In the genomic region with DNA sequence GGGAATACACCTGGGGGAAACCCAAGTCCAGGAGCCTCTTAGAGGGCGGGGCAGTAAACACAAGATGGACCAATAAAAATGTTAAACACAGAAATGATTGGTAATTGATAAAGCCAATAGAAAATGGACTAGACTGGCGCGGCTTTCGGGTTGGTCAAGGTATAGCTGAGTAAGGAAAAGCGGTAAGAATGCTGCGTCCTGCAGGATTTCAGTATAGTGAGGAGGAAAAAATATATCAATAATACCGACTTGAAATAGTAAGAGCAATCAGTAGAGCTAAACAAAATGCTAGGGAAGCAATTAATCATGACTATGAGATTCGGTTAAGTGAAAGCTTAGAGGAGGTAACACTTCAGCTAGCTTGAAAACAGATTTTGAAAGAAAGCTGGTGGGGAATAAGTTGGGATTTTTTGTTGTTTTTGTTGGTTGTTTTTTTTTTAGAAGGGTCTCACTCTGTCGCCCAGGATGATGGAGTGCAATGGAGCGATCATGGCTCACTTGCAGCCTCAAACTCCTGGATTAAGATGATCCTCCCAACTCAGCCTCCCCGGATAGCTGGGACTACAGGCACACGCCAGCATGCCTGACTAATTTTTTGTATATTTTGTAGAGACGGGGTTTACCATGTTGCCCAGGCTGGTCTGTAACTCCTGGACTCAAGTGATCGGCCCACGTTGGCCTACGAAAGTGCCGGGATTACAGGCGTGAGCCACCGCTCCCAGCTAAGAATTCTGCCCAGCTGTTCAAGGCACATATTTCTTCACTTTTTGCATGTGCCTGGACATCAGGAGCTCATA, we compare ENCODE assay signal across 9 cellular contexts. TPM values are rescaled to one million over a fixed set of nuclear protein-coding genes. Genes with fewer than 3 reads are reported as not detected.
DNase-seq lines count a peak whose midpoint lies in the region; ATAC-seq and TF ChIP-seq lines count a peak whose summit lies in the region.
"Had no signal": no experiment of that assay in that cellular context is flagged by ENCODE, and none has a peak within 500 bp of the region (broad histone marks: within the 10 kb centered on the region; RNA-seq: fewer than 3 reads in every experiment).

No MANE protein-coding gene starts in this region.

- H3F3A ChIP-seq in OCI-LY1 (ENCODE audit: insufficient read depth, low read length), result 0 out of 2 replicates have a peak, but pooled peaks cover 3% of the 10 kb centered on the region

- H3K36me3 ChIP-seq in OCI-LY1 (ENCODE audit: insufficient read depth, low read length), result no peaks in the 10 kb centered on the region
- H3K36me3 ChIP-seq in fibroblast of lung (ENCODE audit: control insufficient read depth, insufficient read depth, low read length), result no peaks in the 10 kb centered on the region
- H3K36me3 ChIP-seq in psoas muscle (ENCODE audit: insufficient read depth in 1 of 2, low read depth in 1 of 2), result no peaks in the 10 kb centered on the region

- 46 to 56% (median 52%) methylated on average over 19 of the region's 19 CpGs for whole genome bisulfite sequencing in psoas muscle, 3 donors

- no peak for TF ChIP-seq CTCF in C4-2B (conservative IDR thresholded peaks at IDR 0.05)
- no peak for TF ChIP-seq CTCF in OCI-LY1 (IDR thresholded peaks at IDR 0.05; ENCODE audit: low read length)
- no peak for TF ChIP-seq CTCF in fibroblast of lung (conservative IDR thresholded peaks at IDR 0.05 in 1 of 2, IDR thresholded peaks at IDR 0.05 in 1 of 2; ENCODE audit: low read depth in 1 of 2, low read length in 2 of 2)
- TF ChIP-seq CTCF in psoas muscle (IDR thresholded peaks at IDR 0.05), result no peak

- H3K27me3 ChIP-seq in OCI-LY1 (ENCODE audit: insufficient read depth, low read length) (no peaks in the 10 kb centered on the region), fibroblast of lung (ENCODE audit: control insufficient read depth, insufficient read depth, low read length) (no peaks in the 10 kb centered on the region), psoas muscle (ENCODE audit: insufficient read depth in 3 of 3, low read length in 2 of 3) (no peaks in the 10 kb centered on the region)

- DNase-seq in fibroblast of lung (ENCODE audit: low read depth in 2 of 2), result no peak
- no peak for DNase-seq in psoas muscle
- no peak for DNase-seq in NCI-H1694 (lab: John Stamatoyannopoulos, UW)
- no peak for DNase-seq in medulla oblongata (ENCODE audit: extremely low spot score)
- DNase-seq in RKO (ENCODE audit: low spot score), result no peak

- no peaks in the 10 kb centered on the region for H3K9me2 ChIP-seq in OCI-LY1 (ENCODE audit: low read depth, low read length)

- H3K79me2 ChIP-seq in OCI-LY1 (ENCODE audit: insufficient read depth, low read length) (no peaks in the 10 kb centered on the region), fibroblast of lung (ENCODE audit: control insufficient read depth, insufficient read depth, low read length) (no peaks in the 10 kb centered on the region)

- H4K20me1 ChIP-seq in OCI-LY1 (ENCODE audit: insufficient read depth, low read length) (no peaks in the 10 kb centered on the region), fibroblast of lung (ENCODE audit: control insufficient read depth, extremely low read depth, insufficient read depth, low read length) (no peaks in the 10 kb centered on the region)

- H2AFZ ChIP-seq in OCI-LY1 (ENCODE audit: low read length) (no peak overlapping the region), fibroblast of lung (ENCODE audit: low read length) (peak overlapping the region; percentile 66)

- H3K27ac ChIP-seq in C4-2B (peak overlapping the region; percentile 43), OCI-LY1 (ENCODE audit: low read depth, low read length, poor library complexity, severe bottlenecking) (peak overlapping the region; percentile 50), fibroblast of lung (ENCODE audit: insufficient read depth, low read length) (no peak overlapping the region), psoas muscle (peak overlapping the region; percentile 59)
- H3K27ac ChIP-seq: epithelial cell of prostate had no signal

- H3K4me3 ChIP-seq in OCI-LY1 (ENCODE audit: low read depth, low read length, poor library complexity, severe bottlenecking), result peak overlapping the region; percentile 69
- peak overlapping the region; percentile 64 to 86 (median 66) for H3K4me3 ChIP-seq in fibroblast of lung (replicated peaks in 1 of 4; ENCODE audit: control extremely low read depth in 1 of 4, insufficient read depth in 1 of 4, low read depth in 3 of 4, low read length in 4 of 4)
- peak overlapping the region; percentile 93 for H3K4me3 ChIP-seq in psoas muscle

- H3K4me1 ChIP-seq in OCI-LY1 (ENCODE audit: insufficient read depth, low read length, severe bottlenecking) (peaks cover 32% of the 10 kb centered on the region), fibroblast of lung (ENCODE audit: control insufficient read depth, extremely low read depth, insufficient read depth, low read length) (peaks cover 3% of the 10 kb centered on the region), psoas muscle (peaks cover 19% of the 10 kb centered on the region)

- ATAC-seq in psoas muscle (no peak), HG02852 (IDR thresholded peaks at IDR 0.05; ENCODE audit: unreplicated experiment) (no peak)

- H3K9me3 ChIP-seq in OCI-LY1 (ENCODE audit: low read length) (no peaks in the 10 kb centered on the region), fibroblast of lung (ENCODE audit: control insufficient read depth, insufficient read depth, low read depth, low read length) (no peaks in the 10 kb centered on the region), psoas muscle (no peaks in the 10 kb centered on the region)

- H3K9ac ChIP-seq in OCI-LY1 (ENCODE audit: low read length), result peak overlapping the region; percentile 18; the same call in 1 of the 2 replicates
- H3K9ac ChIP-seq in fibroblast of lung (ENCODE audit: insufficient read depth, low read length), result no peak overlapping the region

- H3K4me2 ChIP-seq in OCI-LY1 (ENCODE audit: low read length) (peak overlapping the region; percentile 77), fibroblast of lung (ENCODE audit: extremely low read depth, insufficient read depth, low read length) (peak overlapping the region; percentile 85)

- intact Hi-C loops in psoas muscle (cut with DNase I), result loop anchor here in 1 of 2 donors (2.0 to 5.0 kb wide), 2 partner anchors 131 to 479 kb away; a partner anchor contains a TSS

RNA-seq across cellular contexts. Expression of a gene that starts 0.7 kb away (rescaled TPM):
- 2.6 and 4.3 TPM in 2 replicates for total RNA-seq in fibroblast of lung
- 1.2 and 1.7 TPM in 2 replicates for polyA plus RNA-seq in fibroblast of lung
- polyA plus RNA-seq in fibroblast of lung (2012), result 0.89 and 1.3 TPM in 2 replicates
- polyA minus RNA-seq in fibroblast of lung (ENCODE audit: low replicate concordance), result 2.7 and 7.3 TPM in 2 replicates
- total RNA-seq in psoas muscle, result 1 to 10 TPM; 1.9 to 5.0 (median 2.3) TPM
- 1 to 10 TPM in 2 of 3 donors, under 1 TPM in 1; 0.73 to 4.3 (median 2.0) TPM for polyA plus RNA-seq in psoas muscle

RNA-seq across cellular contexts. Expression of a gene that starts 8.2 kb away (rescaled TPM):
- total RNA-seq in fibroblast of lung, result 1.0 and 1.2 TPM in 2 replicates
- 0.85 and 1.6 TPM in 2 replicates for polyA plus RNA-seq in fibroblast of lung
- 0.83 and 1.0 TPM in 2 replicates for polyA plus RNA-seq in fibroblast of lung (2012)
- 3.4 TPM in 1 of 2 replicates, not detected in the other for polyA minus RNA-seq in fibroblast of lung (ENCODE audit: low replicate concordance)
- under 1 TPM; 0.25 to 0.64 (median 0.44) TPM for total RNA-seq in psoas muscle
- under 1 TPM; 0.69 to 0.82 (median 0.69) TPM for polyA plus RNA-seq in psoas muscle

RNA-seq across cellular contexts. Expression of a gene that starts 8.4 kb away (rescaled TPM):
- 2.3 and 2.6 TPM in 2 replicates for total RNA-seq in fibroblast of lung
- polyA plus RNA-seq in fibroblast of lung, result 4.2 and 5.9 TPM in 2 replicates
- 4.3 and 8.3 TPM in 2 replicates for polyA plus RNA-seq in fibroblast of lung (2012)
- polyA minus RNA-seq in fibroblast of lung (ENCODE audit: low replicate concordance), result 16.9 and 28.9 TPM in 2 replicates
- 10 to 100 TPM in 1 of 4 donors, 1 to 10 TPM in 3; 3.6 to 14.9 (median 6.7) TPM for total RNA-seq in psoas muscle
- 1 to 10 TPM; 2.3 to 9.3 (median 3.8) TPM for polyA plus RNA-seq in psoas muscle

RNA-seq across cellular contexts. Expression of a gene that starts 30.0 kb away (rescaled TPM):
- total RNA-seq in fibroblast of lung, result 336 and 420 TPM in 2 replicates
- polyA plus RNA-seq in fibroblast of lung, result 721 and 789 TPM in 2 replicates
- polyA plus RNA-seq in fibroblast of lung (2012), result 731 and 776 TPM in 2 replicates
- 81.9 and 122 TPM in 2 replicates for polyA minus RNA-seq in fibroblast of lung (ENCODE audit: low replicate concordance)
- 100 to 1,000 TPM; 354 to 642 (median 440) TPM for total RNA-seq in psoas muscle
- 1,000 to 10,000 TPM in 1 of 3 donors, 100 to 1,000 TPM in 2; 524 to 1,179 (median 653) TPM for polyA plus RNA-seq in psoas muscle

RNA-seq across cellular contexts. Expression of a gene that starts 59.0 kb away (rescaled TPM):
- total RNA-seq in fibroblast of lung (110 and 123 TPM in 2 replicates), psoas muscle (10 to 100 TPM; 35.6 to 69.6 (median 51.3) TPM)
- polyA plus RNA-seq in fibroblast of lung (110 and 120 TPM in 2 replicates), psoas muscle (10 to 100 TPM; 37.9 to 91.5 (median 45.5) TPM)
- 127 and 150 TPM in 2 replicates for polyA plus RNA-seq in fibroblast of lung (2012)
- polyA minus RNA-seq in fibroblast of lung (ENCODE audit: low replicate concordance), result 136 and 170 TPM in 2 replicates
